ENCODE assay signal across 1 cellular context in the genomic region with DNA sequence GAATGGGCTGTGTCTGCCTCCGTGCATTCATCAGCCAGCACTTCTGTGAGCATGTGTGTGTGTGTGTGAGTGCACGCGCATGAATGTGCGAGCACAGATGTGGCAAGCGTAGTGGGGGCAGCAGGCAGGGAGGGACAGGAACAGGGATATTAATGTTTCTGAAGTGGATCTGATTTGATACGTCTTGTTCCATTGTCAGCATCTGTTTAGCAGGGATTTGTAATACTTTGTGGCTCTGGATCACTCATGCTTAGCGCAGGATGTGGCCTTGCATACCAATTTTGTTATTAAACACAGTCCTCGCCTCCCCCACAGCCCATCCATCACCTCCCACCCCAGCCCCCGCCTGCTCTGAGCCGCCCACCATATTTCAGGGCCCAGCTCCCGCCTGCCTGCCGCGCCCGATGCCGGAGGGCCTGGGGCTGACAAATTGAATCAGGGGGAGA.
TF ChIP-seq lines count a peak whose summit lies in the region.

No MANE protein-coding gene starts in this region.

TF ChIP-seq in IMR-90, 13 proteins besides CTCF, POLR2A, EP300 and RAD21:
- TF ChIP-seq CEBPB (IDR thresholded peaks at IDR 0.05; ENCODE audit: low read depth, low read length) (peak; percentile 31; the same call in 1 of the 2 replicates), NFE2L2 (IDR thresholded peaks at IDR 0.05; ENCODE audit: low read depth, low read length) (no peak), MAZ (IDR thresholded peaks at IDR 0.05; ENCODE audit: borderline replicate concordance, low read depth, low read length) (0 out of 2 replicates have a peak, but pooled peaks have one; percentile 17)
